Comparison of ENCODE assay signal across 1 cellular context in genomic region chrX:73943900-73944581, GRCh38.
TF ChIP-seq lines count a peak whose summit lies in the region.

No MANE protein-coding gene starts in this region.

TF ChIP-seq in A549, 52 proteins besides CTCF, POLR2A, EP300 and RAD21 (continued from another document):
- TF ChIP-seq HOXB5 (CRISPR knock-in tag; IDR thresholded peaks at IDR 0.05) (0 out of 2 replicates have a peak, but pooled peaks have one; percentile 68), FOSL2 (IDR thresholded peaks at IDR 0.05) (no peak), FOSL2 (CRISPR knock-in tag; IDR thresholded peaks at IDR 0.05) (peak; percentile 14; the same call in 1 of the 2 replicates)
